12 cellular contexts compared by ENCODE assay signal in genomic region chr2:42879116-42879705, GRCh38.
DNase-seq lines count a peak whose midpoint lies in the region; ATAC-seq, FAIRE-seq and TF ChIP-seq lines count a peak whose summit lies in the region.
"Had no signal": no experiment of that assay in that cellular context is flagged by ENCODE, and none has a peak within 500 bp of the region (broad histone marks: within the 10 kb centered on the region; RNA-seq: fewer than 3 reads in every experiment).

No MANE protein-coding gene starts in this region.

- POLR2A ChIA-PET in activated CD4-positive, alpha-beta memory T cell treated with anti-CD3 and anti-CD28 coated beads for 36 hours (lab: Charles Lee): no interaction called here
- POLR2A ChIA-PET in activated CD4-positive, alpha-beta memory T cell treated with anti-CD3 and anti-CD28 coated beads, Interleukin-2, amount 10 ng/mL, durations not matched to agents 7 days and 5 days (lab: Charles Lee): no interaction called here

- no peaks in the 10 kb centered on the region for H3K27me3 Mint-ChIP-seq in activated CD4-positive, alpha-beta memory T cell treated with anti-CD3 and anti-CD28 coated beads for 36 hours
- no peaks in the 10 kb centered on the region for H3K27me3 Mint-ChIP-seq in activated CD4-positive, alpha-beta memory T cell treated with anti-CD3 and anti-CD28 coated beads, Interleukin-2, amount 10 ng/mL, durations not matched to agents 7 days and 5 days
- no peaks in the 10 kb centered on the region for H3K27me3 Mint-ChIP-seq in activated T-helper 17 cell treated with anti-CD3 and anti-CD28 coated beads, Interleukin-2, amount 50 U/mL, for 72 hours
- no peaks in the 10 kb centered on the region for H3K27me3 Mint-ChIP-seq in stimulated activated naive CD8-positive, alpha-beta T cell treated with anti-CD3 and anti-CD28 coated beads, Interleukin-15, amount 100 ng/mL, for 72 hours

- H2AFZ ChIP-seq in keratinocyte (ENCODE audit: control insufficient read depth, low read length): no peak overlapping the region

- CTCF ChIA-PET in activated CD4-positive, alpha-beta memory T cell treated with anti-CD3 and anti-CD28 coated beads for 36 hours (lab: Charles Lee): interaction anchor here (1.0 kb wide), 1 partner anchor 21 kb away, joined by 3 read pairs; no protein-coding TSS in a partner anchor
- CTCF ChIA-PET in activated CD4-positive, alpha-beta memory T cell treated with anti-CD3 and anti-CD28 coated beads, Interleukin-2, amount 10 ng/mL, durations not matched to agents 7 days and 5 days (lab: Charles Lee): no interaction called here

- peak overlapping the region; percentile 31 for H3K4me2 ChIP-seq in keratinocyte (ENCODE audit: control insufficient read depth, extremely low read depth, insufficient read depth, low read depth, low read length)
- H3K4me2 ChIP-seq: SK-N-SH had no signal

- H3K27me3 ChIP-seq in keratinocyte (ENCODE audit: control insufficient read depth, extremely low read depth, insufficient read depth, low read length): no peaks in the 10 kb centered on the region

- peak overlapping the region; percentile 32 for H3K27ac Mint-ChIP-seq in activated CD4-positive, alpha-beta memory T cell treated with anti-CD3 and anti-CD28 coated beads for 36 hours
- no peak overlapping the region for H3K27ac Mint-ChIP-seq in activated CD4-positive, alpha-beta memory T cell treated with anti-CD3 and anti-CD28 coated beads, Interleukin-2, amount 10 ng/mL, durations not matched to agents 7 days and 5 days
- H3K27ac Mint-ChIP-seq in activated T-helper 17 cell treated with anti-CD3 and anti-CD28 coated beads, Interleukin-2, amount 50 U/mL, for 72 hours: peak overlapping the region; percentile 58
- H3K27ac Mint-ChIP-seq in stimulated activated naive CD8-positive, alpha-beta T cell treated with anti-CD3 and anti-CD28 coated beads, Interleukin-15, amount 100 ng/mL, for 72 hours: peak overlapping the region; percentile 14 to 76

- ATAC-seq in activated T-helper 17 cell treated with anti-CD3 and anti-CD28 coated beads, Interleukin-2, amount 50 U/mL, for 72 hours (replicated peaks): no peak
- ATAC-seq in stimulated activated naive CD8-positive, alpha-beta T cell treated with anti-CD3 and anti-CD28 coated beads, Interleukin-15, amount 100 ng/mL, for 72 hours: peak; percentile 28
- ATAC-seq in HG03159 (IDR thresholded peaks at IDR 0.05; ENCODE audit: unreplicated experiment) (no peak), GM18873 (IDR thresholded peaks at IDR 0.05; ENCODE audit: low FRiP score, unreplicated experiment) (no peak)
- ATAC-seq: HCT116 had no signal

- FAIRE-seq in keratinocyte (lab: Jason Lieb, UNC): no peak

- no peaks in the 10 kb centered on the region for H3K79me2 ChIP-seq in keratinocyte (ENCODE audit: control insufficient read depth, insufficient read depth, low read length)

- no peak overlapping the region for H3K4me3 ChIP-seq in keratinocyte (ENCODE audit: control insufficient read depth in 2 of 3, extremely low read depth in 1 of 3, insufficient read depth in 2 of 3, low read depth in 1 of 3, low read length in 3 of 3)

- no peaks in the 10 kb centered on the region for H3K36me3 ChIP-seq in keratinocyte (ENCODE audit: control insufficient read depth in 2 of 2, extremely low read depth in 1 of 2, insufficient read depth in 2 of 2, low read length in 2 of 2)

- no peaks in the 10 kb centered on the region for H3K36me3 Mint-ChIP-seq in activated CD4-positive, alpha-beta memory T cell treated with anti-CD3 and anti-CD28 coated beads for 36 hours
- H3K36me3 Mint-ChIP-seq in activated CD4-positive, alpha-beta memory T cell treated with anti-CD3 and anti-CD28 coated beads, Interleukin-2, amount 10 ng/mL, durations not matched to agents 7 days and 5 days (ENCODE audit: low read depth): no peaks in the 10 kb centered on the region
- H3K36me3 Mint-ChIP-seq in activated T-helper 17 cell treated with anti-CD3 and anti-CD28 coated beads, Interleukin-2, amount 50 U/mL, for 72 hours (ENCODE audit: low read depth): no peaks in the 10 kb centered on the region

- dilution Hi-C loops in keratinocyte (cut with MboI; ENCODE audit: extremely low pct_ligation_motif_present, low sequenced_read_pairs): no loop called here

- no peak overlapping the region for H3K9ac ChIP-seq in keratinocyte (ENCODE audit: control insufficient read depth, extremely low read depth, insufficient read depth, low read length)
- H3K9ac ChIP-seq: SK-N-SH had no signal

- H3K4me1 Mint-ChIP-seq in activated CD4-positive, alpha-beta memory T cell treated with anti-CD3 and anti-CD28 coated beads for 36 hours (ENCODE audit: low read depth): peaks cover 28% of the 10 kb centered on the region
- H3K4me1 Mint-ChIP-seq in activated CD4-positive, alpha-beta memory T cell treated with anti-CD3 and anti-CD28 coated beads, Interleukin-2, amount 10 ng/mL, durations not matched to agents 7 days and 5 days: peaks cover 7% of the 10 kb centered on the region
- H3K4me1 Mint-ChIP-seq in activated T-helper 17 cell treated with anti-CD3 and anti-CD28 coated beads, Interleukin-2, amount 50 U/mL, for 72 hours: peaks cover 13% of the 10 kb centered on the region
- H3K4me1 Mint-ChIP-seq in stimulated activated naive CD8-positive, alpha-beta T cell treated with anti-CD3 and anti-CD28 coated beads, Interleukin-15, amount 100 ng/mL, for 72 hours: peaks cover 37% of the 10 kb centered on the region

- H3K4me1 ChIP-seq in keratinocyte (ENCODE audit: control insufficient read depth, extremely low read depth, insufficient read depth, low read length): peaks cover 23% of the 10 kb centered on the region

- H3K4me3 Mint-ChIP-seq in activated CD4-positive, alpha-beta memory T cell treated with anti-CD3 and anti-CD28 coated beads for 36 hours: no peak overlapping the region
- no peak overlapping the region for H3K4me3 Mint-ChIP-seq in activated CD4-positive, alpha-beta memory T cell treated with anti-CD3 and anti-CD28 coated beads, Interleukin-2, amount 10 ng/mL, durations not matched to agents 7 days and 5 days
- H3K4me3 Mint-ChIP-seq in activated T-helper 17 cell treated with anti-CD3 and anti-CD28 coated beads, Interleukin-2, amount 50 U/mL, for 72 hours: no peak overlapping the region
- peak overlapping the region in 1 of 2 donors; percentile 58 for H3K4me3 Mint-ChIP-seq in stimulated activated naive CD8-positive, alpha-beta T cell treated with anti-CD3 and anti-CD28 coated beads, Interleukin-15, amount 100 ng/mL, for 72 hours

- no peaks in the 10 kb centered on the region for H3K9me3 Mint-ChIP-seq in activated CD4-positive, alpha-beta memory T cell treated with anti-CD3 and anti-CD28 coated beads for 36 hours
- no peaks in the 10 kb centered on the region for H3K9me3 Mint-ChIP-seq in activated CD4-positive, alpha-beta memory T cell treated with anti-CD3 and anti-CD28 coated beads, Interleukin-2, amount 10 ng/mL, durations not matched to agents 7 days and 5 days
- H3K9me3 Mint-ChIP-seq in activated T-helper 17 cell treated with anti-CD3 and anti-CD28 coated beads, Interleukin-2, amount 50 U/mL, for 72 hours: no peaks in the 10 kb centered on the region
- H3K9me3 Mint-ChIP-seq in stimulated activated naive CD8-positive, alpha-beta T cell treated with anti-CD3 and anti-CD28 coated beads, Interleukin-15, amount 100 ng/mL, for 72 hours: no peaks in the 10 kb centered on the region

- intact Hi-C loops in activated CD4-positive, alpha-beta memory T cell treated with anti-CD3 and anti-CD28 coated beads for 36 hours (cut with micrococcal nuclease): no loop called here

- H3K9me3 ChIP-seq in keratinocyte (ENCODE audit: control insufficient read depth, low read depth, low read length): no peaks in the 10 kb centered on the region
- H3K9me3 ChIP-seq: SK-N-SH had no signal

- H3K27ac ChIP-seq in keratinocyte (ENCODE audit: control insufficient read depth, insufficient read depth, low read length): no peak overlapping the region

- no peaks in the 10 kb centered on the region for H3K9me1 ChIP-seq in keratinocyte (ENCODE audit: control insufficient read depth, extremely low read depth, insufficient read depth, low read length)

- no peak for TF ChIP-seq CTCF in keratinocyte (optimal IDR thresholded peaks at IDR 0.05 in 1 of 3, IDR thresholded peaks at IDR 0.05 in 1 of 3, conservative IDR thresholded peaks at IDR 0.05 in 1 of 3; ENCODE audit: extremely low read depth in 1 of 3, insufficient read depth in 2 of 3, low read length in 3 of 3)

- no peak for DNase-seq in activated CD4-positive, alpha-beta memory T cell treated with anti-CD3 and anti-CD28 coated beads for 36 hours
- no peak for DNase-seq in activated CD4-positive, alpha-beta memory T cell treated with anti-CD3 and anti-CD28 coated beads, Interleukin-2, amount 10 ng/mL, durations not matched to agents 7 days and 5 days
- no peak for DNase-seq in keratinocyte (ENCODE audit: low read depth, low spot score)
- no peak for DNase-seq in stimulated activated naive CD8-positive, alpha-beta T cell treated with anti-CD3 and anti-CD28 coated beads, Interleukin-15, amount 100 ng/mL, for 72 hours
- no peak for DNase-seq in stimulated activated naive CD4-positive, alpha-beta T cell (lab: John Stamatoyannopoulos, UW)
- DNase-seq: kidney glomerular epithelial cell, MV-4-11, SK-N-SH had no signal

- H4K20me1 ChIP-seq in keratinocyte (ENCODE audit: control insufficient read depth, extremely low read depth, insufficient read depth, low read length): no peaks in the 10 kb centered on the region
